In genomic region chr5:159759791-159760300, GRCh38 we compare ENCODE assay signal across 20 cellular contexts.
"Had no signal": no experiment of that assay in that cellular context is flagged by ENCODE, and none has a peak within 500 bp of the region (broad histone marks: within the 10 kb centered on the region; RNA-seq: fewer than 3 reads in every experiment).

No MANE protein-coding gene starts in this region.

- H3K36me3 ChIP-seq: SJSA1 had no signal

- H3K9me3 Mint-ChIP-seq: activated B cell treated with CpG ODN at 0.5 μM for 24 hours; activated CD4-positive, alpha-beta T cell treated with anti-CD3 and anti-CD28 coated beads, Interleukin-2, amount 10 ng/mL, durations not matched to agents 24 days and 14 days; activated T-cell treated with anti-CD3 and anti-CD28 coated beads, Interleukin-2, amount 50 U/mL, for 4 hours had no signal

- H3K36me3 Mint-ChIP-seq: activated CD8-positive, alpha-beta memory T cell treated with anti-CD3 and anti-CD28 coated beads, Interleukin-2, amount 10 ng/mL, durations not matched to agents 7 days and 5 days; activated naive CD8-positive, alpha-beta T cell had no signal

- H3K4me3 ChIP-seq: SJSA1 had no signal

- H3K27ac Mint-ChIP-seq: activated B cell treated with CpG ODN at 0.5 μM for 24 hours; activated CD4-positive, alpha-beta T cell treated with anti-CD3 and anti-CD28 coated beads, Interleukin-2, amount 10 ng/mL, durations not matched to agents 24 days and 14 days; activated CD8-positive, alpha-beta memory T cell treated with anti-CD3 and anti-CD28 coated beads, Interleukin-2, amount 10 ng/mL, durations not matched to agents 7 days and 5 days; activated naive CD8-positive, alpha-beta T cell; T-helper 17 cell had no signal

- ATAC-seq: activated CD8-positive, alpha-beta memory T cell treated with anti-CD3 and anti-CD28 coated beads, Interleukin-2, amount 10 ng/mL, durations not matched to agents 7 days and 5 days; activated T-cell treated with anti-CD3 and anti-CD28 coated beads, Interleukin-2, amount 50 U/mL, for 4 hours; T-helper 17 cell had no signal

- H3K27me3 Mint-ChIP-seq: activated naive CD8-positive, alpha-beta T cell; T-helper 17 cell had no signal

- H3K27ac ChIP-seq: SJSA1 had no signal

- H3K27me3 ChIP-seq: SJSA1 had no signal

- DNase-seq: activated B cell treated with CpG ODN at 0.5 μM for 24 hours; activated CD4-positive, alpha-beta T cell treated with anti-CD3 and anti-CD28 coated beads for 1 hour; activated CD4-positive, alpha-beta T cell treated with anti-CD3 and anti-CD28 coated beads, Interleukin-2, amount 10 ng/mL, durations not matched to agents 24 days and 14 days; activated CD4-positive, alpha-beta T cell treated with anti-CD3 and anti-CD28 coated beads, Interleukin-2, amount 50 U/mL, for 48 hours; activated CD8-positive, alpha-beta memory T cell treated with anti-CD3 and anti-CD28 coated beads, Interleukin-2, amount 10 ng/mL, durations not matched to agents 7 days and 5 days; activated effector memory CD4-positive, alpha-beta T cell treated with anti-CD3 and anti-CD28 coated beads, Interleukin-2, amount 50 U/mL, for 16 hours; activated naive CD4-positive, alpha-beta T cell treated with Interleukin-2 at 50 U/mL for 16 hours; activated T-cell treated with anti-CD3 and anti-CD28 coated beads, Interleukin-2, amount 50 U/mL, for 4 hours; cerebellar nuclear complex; NCI-H1092; NCI-H1417; NCI-H1930; NCI-H2107; NCI-H345; NCI-H524; SHP77; T-helper 17 cell; T-helper 9 cell had no signal

- H3K4me3 Mint-ChIP-seq: activated B cell treated with CpG ODN at 0.5 μM for 24 hours; activated CD4-positive, alpha-beta T cell treated with anti-CD3 and anti-CD28 coated beads, Interleukin-2, amount 10 ng/mL, durations not matched to agents 24 days and 14 days; activated CD8-positive, alpha-beta memory T cell treated with anti-CD3 and anti-CD28 coated beads, Interleukin-2, amount 10 ng/mL, durations not matched to agents 7 days and 5 days; activated naive CD8-positive, alpha-beta T cell; activated T-cell treated with anti-CD3 and anti-CD28 coated beads, Interleukin-2, amount 50 U/mL, for 4 hours; T-helper 17 cell had no signal

- H3K9me3 ChIP-seq: SJSA1 had no signal
